ENCODE assay signal across 8 cellular contexts in the genomic region with DNA sequence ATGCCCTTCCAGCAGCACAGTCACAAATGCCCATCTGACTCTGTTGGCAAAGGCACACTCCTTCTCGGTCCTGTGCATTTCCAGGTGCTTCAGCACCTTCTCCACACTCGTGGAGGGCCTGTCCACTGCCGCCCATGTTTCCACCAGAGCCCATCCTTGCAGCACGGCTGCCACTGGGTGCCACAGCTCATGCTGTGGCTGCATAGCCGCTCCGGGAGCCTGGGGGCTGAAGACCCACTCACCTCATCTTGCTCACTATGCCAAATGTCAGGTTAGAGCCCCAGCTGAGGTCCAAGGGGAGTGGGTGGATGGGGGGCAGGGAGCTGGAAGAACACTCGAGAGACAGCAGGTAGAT. TPM values are rescaled to one million over a fixed set of nuclear protein-coding genes. Genes with fewer than 3 reads are reported as not detected.
DNase-seq lines count a peak whose midpoint lies in the region; ATAC-seq and TF ChIP-seq lines count a peak whose summit lies in the region.

No MANE protein-coding gene starts in this region.

- CTCF ChIA-PET in HEK293T (lab: Yijun Ruan, JAX), result interaction anchor here (0.6 to 2.0 kb wide), 9 partner anchors 20 to 536 kb away, joined by 3 to 11 read pairs (median 3); partner anchors contain the start of gene ZKSCAN8

- DNase-seq in stimulated activated effector memory CD8-positive, alpha-beta T cell treated with anti-CD3 and anti-CD28 coated beads, Interleukin-12 subunit alpha, Interleukin-12 subunit beta, amount 100 ng/mL, for 72 hours (ENCODE audit: low spot score in 2 of 2), result no peak
- no peak for DNase-seq in activated T-helper 2 cell treated with anti-CD3 and anti-CD28 coated beads, Interferon-gamma antibody, Interleukin-2, Interleukin-4, amounts not matched to agents 10 μg/mL and 5 μg/mL and 100 μg/mL, durations not matched to agents 14 hours and 24 hours and 36 hours (ENCODE audit: low spot score)
- DNase-seq in NCI-H345 (lab: John Stamatoyannopoulos, UW) (no peak), HEK293T (ENCODE audit: extremely low spot score) (no peak)

- H3K9me3 Mint-ChIP-seq in stimulated activated effector memory CD8-positive, alpha-beta T cell treated with anti-CD3 and anti-CD28 coated beads, Interleukin-12 subunit alpha, Interleukin-12 subunit beta, amount 100 ng/mL, for 72 hours, result no peaks in the 10 kb centered on the region
- no peaks in the 10 kb centered on the region for H3K9me3 Mint-ChIP-seq in activated T-helper 2 cell treated with anti-CD3 and anti-CD28 coated beads, Interferon-gamma antibody, Interleukin-2, Interleukin-4, amounts not matched to agents 10 μg/mL and 5 μg/mL and 100 μg/mL, durations not matched to agents 14 hours and 24 hours and 36 hours

- H3K4me3 Mint-ChIP-seq in stimulated activated effector memory CD8-positive, alpha-beta T cell treated with anti-CD3 and anti-CD28 coated beads, Interleukin-12 subunit alpha, Interleukin-12 subunit beta, amount 100 ng/mL, for 72 hours, result peak overlapping the region; percentile 78
- H3K4me3 Mint-ChIP-seq in activated T-helper 2 cell treated with anti-CD3 and anti-CD28 coated beads, Interferon-gamma antibody, Interleukin-2, Interleukin-4, amounts not matched to agents 10 μg/mL and 5 μg/mL and 100 μg/mL, durations not matched to agents 14 hours and 24 hours and 36 hours (ENCODE audit: low read depth), result no peak overlapping the region

- peak overlapping the region; percentile 84 for H3K27ac Mint-ChIP-seq in stimulated activated effector memory CD8-positive, alpha-beta T cell treated with anti-CD3 and anti-CD28 coated beads, Interleukin-12 subunit alpha, Interleukin-12 subunit beta, amount 100 ng/mL, for 72 hours
- H3K27ac Mint-ChIP-seq in activated T-helper 2 cell treated with anti-CD3 and anti-CD28 coated beads, Interferon-gamma antibody, Interleukin-2, Interleukin-4, amounts not matched to agents 10 μg/mL and 5 μg/mL and 100 μg/mL, durations not matched to agents 14 hours and 24 hours and 36 hours, result no peak overlapping the region

- no peak for ATAC-seq in stimulated activated effector memory CD8-positive, alpha-beta T cell treated with anti-CD3 and anti-CD28 coated beads, Interleukin-12 subunit alpha, Interleukin-12 subunit beta, amount 100 ng/mL, for 72 hours
- no peak for ATAC-seq in GM19023 (IDR thresholded peaks at IDR 0.05; ENCODE audit: unreplicated experiment)

- H3K4me3 ChIP-seq in HUES48 (ENCODE audit: low read depth, low read length) (no peak overlapping the region), iPS-20b (ENCODE audit: low read length) (peak overlapping the region; percentile 64; the same call in 1 of the 2 replicates)

- intact Hi-C loops in activated T-helper 2 cell treated with anti-CD3 and anti-CD28 coated beads, Interferon-gamma antibody, Interleukin-2, Interleukin-4, amounts not matched to agents 10 μg/mL and 5 μg/mL and 100 μg/mL, durations not matched to agents 14 hours and 24 hours and 36 hours (cut with micrococcal nuclease), result loop anchor here (1.0 to 5.0 kb wide), 3 partner anchors 144 to 454 kb away; no protein-coding TSS in a partner anchor

- H3K27me3 Mint-ChIP-seq in activated T-helper 2 cell treated with anti-CD3 and anti-CD28 coated beads, Interferon-gamma antibody, Interleukin-2, Interleukin-4, amounts not matched to agents 10 μg/mL and 5 μg/mL and 100 μg/mL, durations not matched to agents 14 hours and 24 hours and 36 hours (ENCODE audit: low read depth), result no peaks in the 10 kb centered on the region

- H3K36me3 Mint-ChIP-seq in stimulated activated effector memory CD8-positive, alpha-beta T cell treated with anti-CD3 and anti-CD28 coated beads, Interleukin-12 subunit alpha, Interleukin-12 subunit beta, amount 100 ng/mL, for 72 hours, result no peaks in the 10 kb centered on the region
- H3K36me3 Mint-ChIP-seq in activated T-helper 2 cell treated with anti-CD3 and anti-CD28 coated beads, Interferon-gamma antibody, Interleukin-2, Interleukin-4, amounts not matched to agents 10 μg/mL and 5 μg/mL and 100 μg/mL, durations not matched to agents 14 hours and 24 hours and 36 hours (ENCODE audit: low read depth), result peaks cover 9% of the 10 kb centered on the region

- POLR2A ChIA-PET in HEK293T (lab: Yijun Ruan, JAX), result interaction anchor here (0.6 to 2.4 kb wide), 12 partner anchors 21 to 464 kb away, joined by 3 to 23 read pairs (median 9); partner anchors contain the start of genes PGBD1, ZKSCAN8, ZSCAN26 and ZSCAN31

- H3K27me3 ChIP-seq in HUES48 (ENCODE audit: control insufficient read depth, insufficient read depth, low read length) (no peaks in the 10 kb centered on the region), iPS-20b (ENCODE audit: insufficient read depth, low read length) (no peaks in the 10 kb centered on the region)

- H3K36me3 ChIP-seq in HUES48 (ENCODE audit: control insufficient read depth, insufficient read depth, low read length) (peaks cover 14% of the 10 kb centered on the region; the same call in 1 of the 2 replicates), iPS-20b (ENCODE audit: insufficient read depth, low read depth, low read length) (peaks cover 14% of the 10 kb centered on the region)

- H3K9me3 ChIP-seq in HUES48 (ENCODE audit: control insufficient read depth, insufficient read depth, low read length), result no peaks in the 10 kb centered on the region
- H3K9me3 ChIP-seq in iPS-20b (ENCODE audit: insufficient read depth, low read depth, low read length), result no peaks in the 10 kb centered on the region; the same call in 1 of the 2 replicates

- H3K4me1 ChIP-seq in HUES48 (ENCODE audit: control insufficient read depth, insufficient read depth, low read length) (peaks cover 13% of the 10 kb centered on the region), iPS-20b (ENCODE audit: insufficient read depth, low read length) (peaks cover 5% of the 10 kb centered on the region; the same call in 1 of the 2 replicates)

- H3K27ac ChIP-seq in HUES48 (ENCODE audit: low read depth, low read length), result peak overlapping the region; percentile 63
- H3K27ac ChIP-seq in angular gyrus (ENCODE audit: low read depth, low read length), result peak overlapping the region; percentile 92
- H3K27ac ChIP-seq in iPS-20b (ENCODE audit: low read length), result peak overlapping the region; percentile 27

- no peak overlapping the region for H3K9ac ChIP-seq in HUES48 (ENCODE audit: low read depth, low read length)
- H3K9ac ChIP-seq in iPS-20b (ENCODE audit: low read depth, low read length), result peak overlapping the region; percentile 43; the same call in 1 of the 2 replicates

- peaks cover 19% of the 10 kb centered on the region for H3K4me1 Mint-ChIP-seq in stimulated activated effector memory CD8-positive, alpha-beta T cell treated with anti-CD3 and anti-CD28 coated beads, Interleukin-12 subunit alpha, Interleukin-12 subunit beta, amount 100 ng/mL, for 72 hours
- peaks cover 12% of the 10 kb centered on the region for H3K4me1 Mint-ChIP-seq in activated T-helper 2 cell treated with anti-CD3 and anti-CD28 coated beads, Interferon-gamma antibody, Interleukin-2, Interleukin-4, amounts not matched to agents 10 μg/mL and 5 μg/mL and 100 μg/mL, durations not matched to agents 14 hours and 24 hours and 36 hours (ENCODE audit: low read depth)

TF ChIP-seq in HEK293T, 16 proteins besides CTCF, POLR2A, EP300 and RAD21:
- no peak for TF ChIP-seq LEF1 (IDR thresholded peaks at IDR 0.05; ENCODE audit: borderline replicate concordance)
- TF ChIP-seq ARNT (IDR thresholded peaks at IDR 0.05), result no peak

RNA-seq across cellular contexts. Expression of gene ZKSCAN3, which starts 6.9 kb away (rescaled TPM):
- total RNA-seq in activated T-helper 2 cell treated with anti-CD3 and anti-CD28 coated beads, Interferon-gamma antibody, Interleukin-2, Interleukin-4, amounts not matched to agents 10 μg/mL and 5 μg/mL and 100 μg/mL, durations not matched to agents 14 hours and 24 hours and 36 hours, result 3.5 TPM in 2 replicates

RNA-seq across cellular contexts. Expression of gene ZSCAN31, which starts 20.7 kb away (rescaled TPM):
- total RNA-seq in activated T-helper 2 cell treated with anti-CD3 and anti-CD28 coated beads, Interferon-gamma antibody, Interleukin-2, Interleukin-4, amounts not matched to agents 10 μg/mL and 5 μg/mL and 100 μg/mL, durations not matched to agents 14 hours and 24 hours and 36 hours, result 1.5 and 1.9 TPM in 2 replicates

RNA-seq across cellular contexts. Expression of gene ZSCAN12, which starts 42.9 kb away (rescaled TPM):
- 5.3 and 5.7 TPM in 2 replicates for total RNA-seq in activated T-helper 2 cell treated with anti-CD3 and anti-CD28 coated beads, Interferon-gamma antibody, Interleukin-2, Interleukin-4, amounts not matched to agents 10 μg/mL and 5 μg/mL and 100 μg/mL, durations not matched to agents 14 hours and 24 hours and 36 hours

Comparison
In these comparisons a context has a peak if more than half of its experiments do, and no peak if none do; other contexts are left out.
1. H3K27ac ChIP-seq: peak in every context shown above with its lines; median percentile 92 in angular gyrus; 63 in HUES48; 27 in iPS-20b.